Comparison of ENCODE assay signal across 31 cellular contexts in genomic region chr4:5423670-5424069, GRCh38.
"Had no signal": no experiment of that assay in that cellular context is flagged by ENCODE, and none has a peak within 500 bp of the region (broad histone marks: within the 10 kb centered on the region; RNA-seq: fewer than 3 reads in every experiment).

No MANE protein-coding gene starts in this region.

- H3K27me3 ChIP-seq: esophagus muscularis mucosa, foreskin keratinocyte, gastroesophageal sphincter, neural progenitor cell, ovary, sigmoid colon, testis, tibial artery, upper lobe of left lung, uterus had no signal

- H3K4me1 Mint-ChIP-seq: immature natural killer cell; memory B cell; nephron; stimulated activated memory B cell treated with anti-CD40 and anti-IgM and Interleukin-4, amounts not matched to agents 10 μg/mL and 1 μg/mL and 100 μg/mL, for 72 hours had no signal

- H3K9me3 Mint-ChIP-seq: memory B cell, neural progenitor cell had no signal

- H3K36me3 ChIP-seq: esophagus muscularis mucosa, gastroesophageal sphincter, heart right ventricle, lower lobe of right lung, neural progenitor cell, ovary, sigmoid colon, tibial artery, upper lobe of left lung, uterus had no signal

- H3K27ac Mint-ChIP-seq: immature natural killer cell; memory B cell; nephron; neural progenitor cell; stimulated activated memory B cell treated with anti-CD40 and anti-IgM and Interleukin-4, amounts not matched to agents 10 μg/mL and 1 μg/mL and 100 μg/mL, for 72 hours had no signal

- H3K36me3 Mint-ChIP-seq: immature natural killer cell; memory B cell; neural progenitor cell; stimulated activated memory B cell treated with anti-CD40 and anti-IgM and Interleukin-4, amounts not matched to agents 10 μg/mL and 1 μg/mL and 100 μg/mL, for 72 hours had no signal

- H3K9me3 ChIP-seq: esophagus muscularis mucosa, lower lobe of right lung, ovary, psoas muscle, sigmoid colon, testis, tibial artery, upper lobe of left lung, uterus had no signal

- H3K4me1 ChIP-seq: esophagus muscularis mucosa, foreskin keratinocyte, gastroesophageal sphincter, heart right ventricle, lower lobe of right lung, neural progenitor cell, psoas muscle, sigmoid colon, testis, tibial artery, upper lobe of left lung, uterus had no signal

- FAIRE-seq: colon, endothelial cell of umbilical vein, keratinocyte had no signal

- ATAC-seq: foreskin keratinocyte; gastroesophageal sphincter; heart right ventricle; left ventricle myocardium superior; psoas muscle; right cardiac atrium; stimulated activated memory B cell treated with anti-CD40 and anti-IgM and Interleukin-4, amounts not matched to agents 10 μg/mL and 1 μg/mL and 100 μg/mL, for 72 hours; stimulated activated naive CD8-positive, alpha-beta T cell treated with anti-CD3 and anti-CD28 coated beads, Interleukin-15, Interleukin-2, amounts not matched to agents 100 U/mL and 50 U/mL, for 24 hours had no signal

- H3K4me3 ChIP-seq: dorsolateral prefrontal cortex, esophagus muscularis mucosa, gastroesophageal sphincter, heart right ventricle, lower lobe of right lung, neural progenitor cell, ovary, psoas muscle, sigmoid colon, testis, tibial artery, upper lobe of left lung, uterus had no signal

- DNase-seq: dorsolateral prefrontal cortex; effector CD8-positive, alpha-beta T cell; foreskin keratinocyte; heart right ventricle; hypothalamus; immature natural killer cell; left ventricle myocardium superior; lower lobe of right lung; naive B cell; nucleus accumbens; ovary; psoas muscle; right cardiac atrium; sigmoid colon; stimulated activated CD4-positive, alpha-beta T cell treated with anti-CD3 and anti-CD28 coated beads, Interleukin-2, amount 100 ng/mL, for 24 hours; stimulated activated CD4-positive, alpha-beta T cell treated with anti-CD3 and anti-CD28 coated beads, Interleukin-4, amount 100 ng/mL, for 24 hours; stimulated activated naive CD8-positive, alpha-beta T cell treated with anti-CD3 and anti-CD28 coated beads, Interleukin-15, Interleukin-2, amounts not matched to agents 100 U/mL and 50 U/mL, for 24 hours; substantia nigra; testis; tibial artery; uterus had no signal

- H3K27me3 Mint-ChIP-seq: memory B cell, naive B cell had no signal

- H3K27ac ChIP-seq: dorsolateral prefrontal cortex, esophagus muscularis mucosa, foreskin keratinocyte, gastroesophageal sphincter, heart right ventricle, lower lobe of right lung, neural progenitor cell, ovary, psoas muscle, sigmoid colon, testis, tibial artery, upper lobe of left lung, uterus had no signal

- H3K9ac ChIP-seq: neural progenitor cell had no signal

- H2AFZ ChIP-seq: neural progenitor cell had no signal

- H3K4me3 Mint-ChIP-seq: immature natural killer cell; memory B cell; naive B cell; nephron; neural progenitor cell; stimulated activated memory B cell treated with anti-CD40 and anti-IgM and Interleukin-4, amounts not matched to agents 10 μg/mL and 1 μg/mL and 100 μg/mL, for 72 hours had no signal

- H3K4me2 ChIP-seq: neural progenitor cell had no signal
